In genomic region chr13:33249066-33249465, GRCh38 we compare ENCODE assay signal across 19 cellular contexts. TPM values are rescaled to one million over a fixed set of nuclear protein-coding genes. Genes with fewer than 3 reads are reported as not detected.
DNase-seq lines count a peak whose midpoint lies in the region; ATAC-seq, FAIRE-seq and TF ChIP-seq lines count a peak whose summit lies in the region.
"Had no signal": no experiment of that assay in that cellular context is flagged by ENCODE, and none has a peak within 500 bp of the region (broad histone marks: within the 10 kb centered on the region; RNA-seq: fewer than 3 reads in every experiment).

No MANE protein-coding gene starts in this region.

- peaks cover 2% of the 10 kb centered on the region for H4K20me1 ChIP-seq in osteoblast (ENCODE audit: insufficient read depth, low read length)

- H3K9ac ChIP-seq in colonic mucosa (ENCODE audit: low read depth in 2 of 2, low read length in 2 of 2): no peak overlapping the region

- H3K9me3 ChIP-seq in osteoblast (ENCODE audit: low read depth, low read length) (no peaks in the 10 kb centered on the region), colonic mucosa (no peaks in the 10 kb centered on the region)

- peak overlapping the region; percentile 83 for H3K27ac ChIP-seq in osteoblast (ENCODE audit: low read depth, low read length)
- H3K27ac ChIP-seq in colonic mucosa: no peak overlapping the region
- H3K27ac ChIP-seq: HL-60 had no signal

- intact Hi-C loops in colonic mucosa (cut with DNase I): no loop called here

- H3K27me3 ChIP-seq in osteoblast (ENCODE audit: insufficient read depth, low read length): no peaks in the 10 kb centered on the region
- no peaks in the 10 kb centered on the region for H3K27me3 ChIP-seq in colonic mucosa

- FAIRE-seq in GM19239 (lab: Jason Lieb, UNC): peak; percentile 37

- H3K79me2 ChIP-seq in osteoblast (ENCODE audit: insufficient read depth, low read length): peaks cover 93% of the 10 kb centered on the region

- H3K4me3 ChIP-seq in osteoblast (ENCODE audit: insufficient read depth, low read length): peak overlapping the region; percentile 3
- H3K4me3 ChIP-seq in colonic mucosa: no peak overlapping the region

- DNase-seq in GM19239 (ENCODE audit: insufficient read length, low spot score) (no peak), OCI-M1 (lab: John Stamatoyannopoulos, UW) (peak; percentile 2), dermis microvascular lymphatic vessel endothelial cell (ENCODE audit: low read depth in 2 of 2) (peak; percentile 36 to 92), osteoblast (ENCODE audit: insufficient read length, low spot score, missing footprints) (peak; percentile 85), colonic mucosa (no peak)
- no peak for DNase-seq in stimulated activated CD4-positive, alpha-beta T cell treated with anti-CD3 and anti-CD28 coated beads, Interleukin-4, amount 100 ng/mL, for 4 hours
- DNase-seq: activated T-cell treated with anti-CD3 and anti-CD28 coated beads for 4 hours; effector CD8-positive, alpha-beta T cell; KG1; NCI-H1417 treated with DMSO at 0.1 percent for 48 hours; nephron progenitor cell; retina; SHP77 treated with DMSO at 0.1 percent for 48 hours; stimulated activated CD4-positive, alpha-beta T cell treated with anti-CD3 and anti-CD28 coated beads, Interleukin-2, amount 100 ng/mL, for 24 hours; substantia nigra; T-helper 9 cell had no signal

- ATAC-seq in GM21786 (IDR thresholded peaks at IDR 0.05; ENCODE audit: unreplicated experiment) (no peak), HG03442 (IDR thresholded peaks at IDR 0.05; ENCODE audit: unreplicated experiment) (no peak)

- H3K36me3 ChIP-seq in osteoblast (ENCODE audit: insufficient read depth, low read length) (peaks cover 21% of the 10 kb centered on the region), colonic mucosa (no peaks in the 10 kb centered on the region)

- no peak for TF ChIP-seq CTCF in osteoblast (IDR thresholded peaks at IDR 0.05; ENCODE audit: extremely low read depth, low read depth, low read length)
- no peak for TF ChIP-seq CTCF in colonic mucosa (IDR thresholded peaks at IDR 0.05)

- no peak overlapping the region for H2AFZ ChIP-seq in osteoblast (ENCODE audit: low read length)

- H3K4me1 ChIP-seq in osteoblast (ENCODE audit: insufficient read depth, low read length): peaks cover 45% of the 10 kb centered on the region
- peaks cover 19% of the 10 kb centered on the region for H3K4me1 ChIP-seq in colonic mucosa

- peak overlapping the region; percentile 56 for H3K4me2 ChIP-seq in osteoblast (ENCODE audit: insufficient read depth, low read length)

RNA-seq across cellular contexts. Expression of gene STARD13, which starts 36.5 kb away (rescaled TPM):
- 19.3 and 21.9 TPM in 2 replicates for total RNA-seq in dermis microvascular lymphatic vessel endothelial cell
- total RNA-seq in osteoblast: 28.2 and 28.3 TPM in 2 replicates
- total RNA-seq in colonic mucosa: 10 to 100 TPM; 21.3 to 30.2 TPM

Comparison
In these comparisons a context has a peak if more than half of its experiments do, and no peak if none do; other contexts are left out.
1. DNase-seq: peak in OCI-M1 (single experiment), dermis microvascular lymphatic vessel endothelial cell (2 of 2) and osteoblast (single experiment); none in GM19239 (single experiment), colonic mucosa (single experiment) and stimulated activated CD4-positive, alpha-beta T cell treated with anti-CD3 and anti-CD28 coated beads, Interleukin-4, amount 100 ng/mL, for 4 hours (0 of 2).